In the genomic region with DNA sequence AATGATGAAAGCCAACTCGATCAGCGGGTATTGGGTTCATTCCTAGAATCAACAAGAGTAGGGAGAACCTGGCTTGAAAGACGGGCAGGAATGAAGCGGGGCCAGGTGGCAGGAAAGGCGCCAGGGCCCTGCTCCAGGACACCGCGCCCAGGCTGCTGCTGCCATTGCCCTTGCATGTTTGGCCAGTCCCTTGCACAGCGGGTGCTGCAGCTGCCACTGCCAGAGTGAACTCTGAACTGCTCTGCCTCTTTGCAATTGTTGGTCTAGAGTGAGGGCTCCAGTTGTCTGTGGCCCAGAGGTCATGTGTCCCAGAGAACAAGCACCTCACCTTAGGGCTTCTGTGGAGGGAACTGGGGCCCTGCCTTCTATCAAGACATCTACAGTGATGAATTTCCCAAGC, we compare ENCODE assay signal across 21 cellular contexts. TPM values are rescaled to one million over a fixed set of nuclear protein-coding genes. Genes with fewer than 3 reads are reported as not detected.
A peak's percentile ranks its signal among the peaks of the same experiment; 100 is the strongest.
DNase-seq lines count a peak whose midpoint lies in the region; ATAC-seq, FAIRE-seq and TF ChIP-seq lines count a peak whose summit lies in the region.
"Had no signal": no experiment of that assay in that cellular context is flagged by ENCODE, and none has a peak within 500 bp of the region (broad histone marks: within the 10 kb centered on the region; RNA-seq: fewer than 3 reads in every experiment).

No MANE protein-coding gene starts in this region.

- H3K27me3 ChIP-seq in GM23338 (ENCODE audit: insufficient read depth) = no peaks in the 10 kb centered on the region
- no peaks in the 10 kb centered on the region for H3K27me3 ChIP-seq in small intestine (ENCODE audit: control insufficient read depth in 2 of 2, insufficient read depth in 2 of 2, low read length in 2 of 2)
- H3K27me3 ChIP-seq in transverse colon = no peaks in the 10 kb centered on the region
- H3K27me3 ChIP-seq: SJSA1 had no signal

- no peak for FAIRE-seq in small intestine (lab: Jason Lieb, UNC)
- FAIRE-seq: GM12891, K562 had no signal

- H3K4me1 ChIP-seq in GM23338 (ENCODE audit: insufficient read depth) (peaks cover 17% of the 10 kb centered on the region), small intestine (ENCODE audit: control insufficient read depth in 2 of 2, insufficient read depth in 1 of 2, low read depth in 1 of 2, low read length in 1 of 2) (no peaks in the 10 kb centered on the region), transverse colon (peaks cover 0 to 9% (median 0%) of the 10 kb centered on the region in 4 donors)

- H3K36me3 Mint-ChIP-seq in GM23338 (ENCODE audit: low read depth) (no peaks in the 10 kb centered on the region; the same call in 2 of the 3 replicates), glutamatergic neuron (ENCODE audit: unreplicated experiment) (no peaks in the 10 kb centered on the region)

- H3K9me3 Mint-ChIP-seq in GM23338 (no peaks in the 10 kb centered on the region), glutamatergic neuron (ENCODE audit: unreplicated experiment) (no peaks in the 10 kb centered on the region)

- no peak for ATAC-seq in GM23338
- ATAC-seq in left lobe of liver = peak; percentile 98
- no peak for ATAC-seq in GM21576 (IDR thresholded peaks at IDR 0.05; ENCODE audit: unreplicated experiment)
- ATAC-seq in HG02973 (IDR thresholded peaks at IDR 0.05; ENCODE audit: unreplicated experiment) = no peak
- ATAC-seq: K562, PC-3 had no signal

- H3K27me3 Mint-ChIP-seq in GM23338 (ENCODE audit: insufficient read depth, low read depth, poor library complexity) (no peaks in the 10 kb centered on the region), glutamatergic neuron (ENCODE audit: unreplicated experiment) (no peaks in the 10 kb centered on the region)

- in situ Hi-C loops in transverse colon (cut with MboI; ENCODE audit: low pct_ligation_motif_present in 1 of 4, low pct_unique_long_range_greater_than_20kb in 1 of 4, low sequenced_read_pairs in 3 of 4) = no loop called here

- no peaks in the 10 kb centered on the region for H3F3A ChIP-seq in GM23338 (replicated peaks; ENCODE audit: low read depth)

- TF ChIP-seq POLR2A in transverse colon (IDR thresholded peaks at IDR 0.05) = no peak

- WGBS in small intestine, 3 donors = 47 to 88% (median 64%) methylated on average over 8 of the region's 8 CpGs
- WGBS in transverse colon (ENCODE audit: low coverage in 1 of 2), 2 donors = 87 to 93% methylated on average over 7 to 8 of the region's 8 CpGs

- H3K4me2 ChIP-seq in GM23338 = no peak overlapping the region

- H3K4me1 Mint-ChIP-seq in GM23338 (peaks cover 27% of the 10 kb centered on the region), glutamatergic neuron (ENCODE audit: low read depth, unreplicated experiment) (peaks cover 10% of the 10 kb centered on the region)

- no peaks in the 10 kb centered on the region for H3K9me3 ChIP-seq in SK-N-MC (ENCODE audit: low read depth, low read length)
- no peaks in the 10 kb centered on the region for H3K9me3 ChIP-seq in small intestine (ENCODE audit: control insufficient read depth, low read depth)
- H3K9me3 ChIP-seq in transverse colon = no peaks in the 10 kb centered on the region
- H3K9me3 ChIP-seq: HAP-1, SJSA1 had no signal

- no peak overlapping the region for H3K4me3 ChIP-seq in GM23338
- 0 out of 2 replicates have a peak overlapping the region, but pooled peaks have one; percentile 80 for H3K4me3 ChIP-seq in SK-N-MC
- no peak overlapping the region for H3K4me3 ChIP-seq in small intestine (ENCODE audit: low read depth in 1 of 2, low read length in 2 of 2)
- no peak overlapping the region for H3K4me3 ChIP-seq in transverse colon
- H3K4me3 ChIP-seq: HAP-1, K562, SJSA1 had no signal

- TF ChIP-seq EP300 in transverse colon (IDR thresholded peaks at IDR 0.05; ENCODE audit: low read depth) = no peak

- H3K9ac ChIP-seq in SK-N-MC (ENCODE audit: insufficient read length) = no peak overlapping the region

- H3K4me3 Mint-ChIP-seq in GM23338 = no peak overlapping the region
- no peak overlapping the region for H3K4me3 Mint-ChIP-seq in glutamatergic neuron (ENCODE audit: unreplicated experiment)

- TF ChIP-seq CTCF in GM23338 (conservative IDR thresholded peaks at IDR 0.05; ENCODE audit: low read depth in 2 of 2) = no peak
- TF ChIP-seq CTCF in transverse colon (IDR thresholded peaks at IDR 0.05) = no peak
- no peak for TF ChIP-seq CTCF in glutamatergic neuron (IDR thresholded peaks at IDR 0.05; ENCODE audit: partially characterized antibody, unreplicated experiment)

- no peaks in the 10 kb centered on the region for H4K20me1 ChIP-seq in GM23338 (replicated peaks; ENCODE audit: insufficient read depth)

- H3K27ac ChIP-seq in GM23338 (ENCODE audit: low read depth) = no peak overlapping the region
- H3K27ac ChIP-seq in SK-N-MC = peak overlapping the region; percentile 95
- no peak overlapping the region for H3K27ac ChIP-seq in small intestine (ENCODE audit: low read depth in 1 of 2, low read length in 1 of 2)
- no peak overlapping the region for H3K27ac ChIP-seq in transverse colon
- H3K27ac ChIP-seq: SJSA1 had no signal

- intact Hi-C loops in transverse colon (cut with DNase I; ENCODE audit: low total_unique reads) = no loop called here

- H3K36me3 ChIP-seq in GM23338 (ENCODE audit: insufficient read depth) = no peaks in the 10 kb centered on the region
- no peaks in the 10 kb centered on the region for H3K36me3 ChIP-seq in SK-N-MC (ENCODE audit: insufficient read depth, low read length)
- no peaks in the 10 kb centered on the region for H3K36me3 ChIP-seq in small intestine (ENCODE audit: control insufficient read depth in 2 of 2, insufficient read depth in 2 of 2, low read length in 2 of 2)
- H3K36me3 ChIP-seq in transverse colon = no peaks in the 10 kb centered on the region
- H3K36me3 ChIP-seq: HAP-1, SJSA1 had no signal

- H3K79me2 ChIP-seq in GM23338 (replicated peaks; ENCODE audit: insufficient read depth) = no peaks in the 10 kb centered on the region

- DNase-seq in GM23338 (ENCODE audit: low spot score) (no peak), SK-N-MC (ENCODE audit: low read depth, low spot score) (no peak), left lobe of liver (ENCODE audit: low spot score) (peak; percentile 79), small intestine (peak; percentile 76), transverse colon (no peak), glutamatergic neuron (no peak)
- DNase-seq: GF-D8, NCI-H2029, NCI-H2171 treated with DMSO at 0.1 percent for 48 hours, NCI-H774, PC-3, SW 1271 had no signal

- no peaks in the 10 kb centered on the region for H3K9me2 ChIP-seq in GM23338 (ENCODE audit: insufficient read depth)

- H3K27ac Mint-ChIP-seq in GM23338 = no peak overlapping the region
- H3K27ac Mint-ChIP-seq in glutamatergic neuron (ENCODE audit: unreplicated experiment) = no peak overlapping the region

- H2AFZ ChIP-seq in GM23338 = peak overlapping the region; percentile 60; the same call in 1 of the 2 replicates

TF ChIP-seq in GM23338, 12 proteins besides CTCF, POLR2A, EP300 and RAD21 (continues in another document):
- TF ChIP-seq, protein P1, sequence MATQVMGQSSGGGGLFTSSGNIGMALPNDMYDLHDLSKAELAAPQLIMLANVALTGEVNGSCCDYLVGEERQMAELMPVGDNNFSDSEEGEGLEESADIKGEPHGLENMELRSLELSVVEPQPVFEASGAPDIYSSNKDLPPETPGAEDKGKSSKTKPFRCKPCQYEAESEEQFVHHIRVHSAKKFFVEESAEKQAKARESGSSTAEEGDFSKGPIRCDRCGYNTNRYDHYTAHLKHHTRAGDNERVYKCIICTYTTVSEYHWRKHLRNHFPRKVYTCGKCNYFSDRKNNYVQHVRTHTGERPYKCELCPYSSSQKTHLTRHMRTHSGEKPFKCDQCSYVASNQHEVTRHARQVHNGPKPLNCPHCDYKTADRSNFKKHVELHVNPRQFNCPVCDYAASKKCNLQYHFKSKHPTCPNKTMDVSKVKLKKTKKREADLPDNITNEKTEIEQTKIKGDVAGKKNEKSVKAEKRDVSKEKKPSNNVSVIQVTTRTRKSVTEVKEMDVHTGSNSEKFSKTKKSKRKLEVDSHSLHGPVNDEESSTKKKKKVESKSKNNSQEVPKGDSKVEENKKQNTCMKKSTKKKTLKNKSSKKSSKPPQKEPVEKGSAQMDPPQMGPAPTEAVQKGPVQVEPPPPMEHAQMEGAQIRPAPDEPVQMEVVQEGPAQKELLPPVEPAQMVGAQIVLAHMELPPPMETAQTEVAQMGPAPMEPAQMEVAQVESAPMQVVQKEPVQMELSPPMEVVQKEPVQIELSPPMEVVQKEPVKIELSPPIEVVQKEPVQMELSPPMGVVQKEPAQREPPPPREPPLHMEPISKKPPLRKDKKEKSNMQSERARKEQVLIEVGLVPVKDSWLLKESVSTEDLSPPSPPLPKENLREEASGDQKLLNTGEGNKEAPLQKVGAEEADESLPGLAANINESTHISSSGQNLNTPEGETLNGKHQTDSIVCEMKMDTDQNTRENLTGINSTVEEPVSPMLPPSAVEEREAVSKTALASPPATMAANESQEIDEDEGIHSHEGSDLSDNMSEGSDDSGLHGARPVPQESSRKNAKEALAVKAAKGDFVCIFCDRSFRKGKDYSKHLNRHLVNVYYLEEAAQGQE (IDR thresholded peaks at IDR 0.05; ENCODE audit: unreplicated experiment) = no peak
- TF ChIP-seq EZH2phosphoT487 (IDR thresholded peaks at IDR 0.05; ENCODE audit: unreplicated experiment) = no peak
- TF ChIP-seq POLR2AphosphoS5 (IDR thresholded peaks at IDR 0.05; ENCODE audit: low read depth) = no peak
- no peak for TF ChIP-seq CREB1 (CRISPR knock-in tag; IDR thresholded peaks at IDR 0.05; ENCODE audit: low read depth)
- no peak for TF ChIP-seq EZH2 (IDR thresholded peaks at IDR 0.05; ENCODE audit: low read depth, unreplicated experiment)

RNA-seq across cellular contexts. Expression of a gene that starts 24.0 kb away (rescaled TPM):
- total RNA-seq in GM23338 (2014; rRNA removed; shearing (Covaris generic)) = not detected in 2 replicates
- polyA plus RNA-seq in GM23338 (2016; fragmentation: Nextera tagmentation; extraction: Ambion mirVana) = not detected in 2 replicates
- not detected for total RNA-seq in left lobe of liver
- polyA plus RNA-seq in small intestine = 1 to 10 TPM in 1 of 3 donors, not detected in 2; 1.4 TPM
- total RNA-seq in transverse colon = 10 to 100 TPM in 1 of 4 donors, 1 to 10 TPM in 1, not detected in 2; 4.4 to 41.9 TPM
- total RNA-seq in glutamatergic neuron (ENCODE audit: unreplicated experiment) = not detected
- total RNA-seq: Daoy, K562, NCI-H460, PC-3, SJSA1 had no signal
- polyA plus RNA-seq: BJ, K562 had no signal

Comparison
In these comparisons a context has a peak if more than half of its experiments do, and no peak if none do; other contexts are left out.
1. DNase-seq: peak in left lobe of liver (single experiment) and small intestine (single experiment); none in GM23338 (single experiment), SK-N-MC (single experiment), transverse colon (single experiment) and glutamatergic neuron (single experiment).